20 cellular contexts compared by ENCODE assay signal in genomic region chr16:24852281-24852721, GRCh38. TPM values are rescaled to one million over a fixed set of nuclear protein-coding genes. Genes with fewer than 3 reads are reported as not detected.
DNase-seq lines count a peak whose midpoint lies in the region; ATAC-seq, FAIRE-seq and TF ChIP-seq lines count a peak whose summit lies in the region.
"Had no signal": no experiment of that assay in that cellular context is flagged by ENCODE, and none has a peak within 500 bp of the region (broad histone marks: within the 10 kb centered on the region; RNA-seq: fewer than 3 reads in every experiment).

No MANE protein-coding gene starts in this region.

- no peak overlapping the region for H3K9ac ChIP-seq in mammary epithelial cell (ENCODE audit: insufficient read depth, low read length)
- no peak overlapping the region for H3K9ac ChIP-seq in keratinocyte (ENCODE audit: control insufficient read depth, extremely low read depth, insufficient read depth, low read length)
- no peak overlapping the region for H3K9ac ChIP-seq in MM.1S (ENCODE audit: low read length)

- H3K4me2 ChIP-seq in mammary epithelial cell (ENCODE audit: insufficient read depth, low read depth, low read length) (no peak overlapping the region), keratinocyte (ENCODE audit: control insufficient read depth, extremely low read depth, insufficient read depth, low read depth, low read length) (peak overlapping the region; percentile 50), MM.1S (ENCODE audit: low read depth, low read length) (no peak overlapping the region)

- intact Hi-C loops in breast epithelium (cut with DNase I; ENCODE audit: low total_unique reads) (no loop called here), mammary epithelial cell (cut with micrococcal nuclease) (loop anchor here (10.0 kb wide), 1 partner anchor 52 kb away; no protein-coding TSS in a partner anchor)

- H3K4me3 ChIP-seq in breast epithelium: no peak overlapping the region
- H3K4me3 ChIP-seq in mammary epithelial cell (replicated peaks in 1 of 3; ENCODE audit: insufficient read depth in 1 of 3, low read depth in 2 of 3, low read length in 3 of 3): no peak overlapping the region
- no peak overlapping the region for H3K4me3 ChIP-seq in keratinocyte (ENCODE audit: control insufficient read depth in 2 of 3, extremely low read depth in 1 of 3, insufficient read depth in 2 of 3, low read depth in 1 of 3, low read length in 3 of 3)
- H3K4me3 ChIP-seq in MM.1S (ENCODE audit: low read length): no peak overlapping the region
- no peak overlapping the region for H3K4me3 ChIP-seq in WERI-Rb-1 (ENCODE audit: low read depth, low read length)
- H3K4me3 ChIP-seq: GM12878, left lung, Peyer's patch, skin epidermis, suprapubic skin had no signal

- H3K36me3 ChIP-seq in breast epithelium: no peaks in the 10 kb centered on the region
- H3K36me3 ChIP-seq in mammary epithelial cell (ENCODE audit: insufficient read depth, low read length): no peaks in the 10 kb centered on the region
- H3K36me3 ChIP-seq in keratinocyte (ENCODE audit: control insufficient read depth in 2 of 2, extremely low read depth in 1 of 2, insufficient read depth in 2 of 2, low read length in 2 of 2): no peaks in the 10 kb centered on the region
- no peaks in the 10 kb centered on the region for H3K36me3 ChIP-seq in MM.1S (replicated peaks; ENCODE audit: insufficient read depth, low read length)
- no peaks in the 10 kb centered on the region for H3K36me3 ChIP-seq in WERI-Rb-1
- H3K36me3 ChIP-seq: left lung, Peyer's patch, suprapubic skin had no signal

- no peaks in the 10 kb centered on the region for H3K9me3 ChIP-seq in breast epithelium
- H3K9me3 ChIP-seq in mammary epithelial cell (replicated peaks; ENCODE audit: insufficient read depth, low read length): no peaks in the 10 kb centered on the region
- H3K9me3 ChIP-seq in keratinocyte (ENCODE audit: control insufficient read depth, low read depth, low read length): no peaks in the 10 kb centered on the region
- H3K9me3 ChIP-seq in MM.1S (replicated peaks; ENCODE audit: insufficient read depth, low read length): no peaks in the 10 kb centered on the region
- H3K9me3 ChIP-seq in WERI-Rb-1 (ENCODE audit: severe bottlenecking): no peaks in the 10 kb centered on the region
- H3K9me3 ChIP-seq: left lung, Peyer's patch, suprapubic skin had no signal

- H3K9me2 ChIP-seq in MM.1S (replicated peaks; ENCODE audit: insufficient read depth, low read length): no peaks in the 10 kb centered on the region

- 23% methylated on average over 7 of the region's 8 CpGs for WGBS in mammary epithelial cell (ENCODE audit: low coverage, missing lambda C conversion rate)

- no peaks in the 10 kb centered on the region for H3F3A ChIP-seq in MM.1S (ENCODE audit: insufficient read depth, low read length)

- BruUV-seq in mammary epithelial cell (replicated peaks; lab: Mats Ljungman, UMichigan): no TSS peak

- dilution Hi-C loops in mammary epithelial cell (cut with HindIII; ENCODE audit: low sequenced_read_pairs): no loop called here
- dilution Hi-C loops in keratinocyte (cut with MboI; ENCODE audit: extremely low pct_ligation_motif_present, low sequenced_read_pairs): no loop called here

- TF ChIP-seq CTCF in breast epithelium (IDR thresholded peaks at IDR 0.05) (no peak), mammary epithelial cell (conservative IDR thresholded peaks at IDR 0.05 in 1 of 2, IDR thresholded peaks at IDR 0.05 in 1 of 2; ENCODE audit: extremely low read depth in 1 of 2, insufficient read depth in 1 of 2, low read depth in 1 of 2, low read length in 2 of 2) (no peak), VCaP (conservative IDR thresholded peaks at IDR 0.05) (no peak), keratinocyte (optimal IDR thresholded peaks at IDR 0.05 in 1 of 3, IDR thresholded peaks at IDR 0.05 in 1 of 3, conservative IDR thresholded peaks at IDR 0.05 in 1 of 3; ENCODE audit: extremely low read depth in 1 of 3, insufficient read depth in 2 of 3, low read length in 3 of 3) (no peak), MM.1S (IDR thresholded peaks at IDR 0.05; ENCODE audit: low read length) (no peak), WERI-Rb-1 (IDR thresholded peaks at IDR 0.05; ENCODE audit: low read depth, low read length) (no peak)

- peak in 1 of 2 donors; percentile 68 for DNase-seq in breast epithelium (ENCODE audit: low spot score in 2 of 2)
- no peak for DNase-seq in mammary epithelial cell
- DNase-seq in keratinocyte (ENCODE audit: low read depth, low spot score): no peak
- DNase-seq in NCI-H146 (lab: John Stamatoyannopoulos, UW): no peak
- DNase-seq in MM.1S: no peak
- DNase-seq in WERI-Rb-1: no peak
- DNase-seq: activated CD8-positive, alpha-beta T cell treated with anti-CD3 and anti-CD28 coated beads, Interleukin-2, amount 10 ng/mL, durations not matched to agents 7 days and 5 days; amniotic stem cell; left lung; NCI-H1694; Peyer's patch had no signal

- ATAC-seq in HG03039 (IDR thresholded peaks at IDR 0.05; ENCODE audit: unreplicated experiment): no peak
- ATAC-seq: activated CD8-positive, alpha-beta T cell treated with anti-CD3 and anti-CD28 coated beads, Interleukin-2, amount 10 ng/mL, durations not matched to agents 7 days and 5 days; GM12878; left lung had no signal

- H3K27me3 ChIP-seq in breast epithelium (no peaks in the 10 kb centered on the region), mammary epithelial cell (ENCODE audit: insufficient read depth, low read length) (no peaks in the 10 kb centered on the region), keratinocyte (ENCODE audit: control insufficient read depth, extremely low read depth, insufficient read depth, low read length) (no peaks in the 10 kb centered on the region), MM.1S (replicated peaks; ENCODE audit: insufficient read depth, low read length) (no peaks in the 10 kb centered on the region), WERI-Rb-1 (ENCODE audit: insufficient read depth, low read depth, severe bottlenecking) (no peaks in the 10 kb centered on the region)
- H3K27me3 ChIP-seq: foreskin keratinocyte, Peyer's patch, suprapubic skin had no signal

- no peaks in the 10 kb centered on the region for H3K9me1 ChIP-seq in keratinocyte (ENCODE audit: control insufficient read depth, extremely low read depth, insufficient read depth, low read length)

- TF ChIP-seq POLR2A in breast epithelium (IDR thresholded peaks at IDR 0.05): no peak

- FAIRE-seq in keratinocyte (lab: Jason Lieb, UNC): no peak
- FAIRE-seq: G401.6, GM12878 had no signal

- H3K79me2 ChIP-seq in mammary epithelial cell (ENCODE audit: insufficient read depth, low read length) (no peaks in the 10 kb centered on the region), keratinocyte (ENCODE audit: control insufficient read depth, insufficient read depth, low read length) (no peaks in the 10 kb centered on the region), MM.1S (ENCODE audit: low read length) (no peaks in the 10 kb centered on the region)

- in situ Hi-C loops in mammary epithelial cell (cut with MboI; ENCODE audit: low sequenced_read_pairs in 2 of 2): no loop called here

- H2AFZ ChIP-seq in mammary epithelial cell (ENCODE audit: low read depth, low read length) (no peak overlapping the region), keratinocyte (ENCODE audit: control insufficient read depth, low read length) (no peak overlapping the region), MM.1S (ENCODE audit: low read length) (no peak overlapping the region)

- CTCF ChIA-PET in mammary epithelial cell (lab: Charles Lee; ENCODE audit: low non-redundant PET): no interaction called here

- H3K4me1 ChIP-seq in breast epithelium: no peaks in the 10 kb centered on the region
- peaks cover 23% of the 10 kb centered on the region for H3K4me1 ChIP-seq in mammary epithelial cell (ENCODE audit: insufficient read depth, low read length)
- H3K4me1 ChIP-seq in keratinocyte (ENCODE audit: control insufficient read depth, extremely low read depth, insufficient read depth, low read length): peaks cover 37% of the 10 kb centered on the region
- H3K4me1 ChIP-seq in MM.1S (ENCODE audit: low read length): no peaks in the 10 kb centered on the region
- H3K4me1 ChIP-seq: left lung had no signal

- H3K27ac ChIP-seq in breast epithelium (peak overlapping the region; percentile 55 to 64), mammary epithelial cell (ENCODE audit: insufficient read depth, low read depth, low read length) (no peak overlapping the region), VCaP (peak overlapping the region; percentile 66), keratinocyte (ENCODE audit: control insufficient read depth, insufficient read depth, low read length) (no peak overlapping the region), MM.1S (ENCODE audit: low read length) (no peak overlapping the region), WERI-Rb-1 (no peak overlapping the region)
- H3K27ac ChIP-seq: foreskin keratinocyte, left lung, Peyer's patch, skin epidermis, suprapubic skin had no signal

- H4K20me1 ChIP-seq in mammary epithelial cell (ENCODE audit: insufficient read depth, low read length) (no peaks in the 10 kb centered on the region), keratinocyte (ENCODE audit: control insufficient read depth, extremely low read depth, insufficient read depth, low read length) (no peaks in the 10 kb centered on the region), MM.1S (ENCODE audit: insufficient read depth, low read length) (no peaks in the 10 kb centered on the region)

RNA-seq across cellular contexts. Expression of gene SLC5A11, which starts 6.5 kb away (rescaled TPM):
- total RNA-seq in breast epithelium (1 to 10 TPM in 1 of 3 donors, under 1 TPM in 2; 0.16 to 1.8 (median 0.66) TPM), mammary epithelial cell (not detected)
- polyA plus RNA-seq in mammary epithelial cell (0.01 TPM), keratinocyte (0.07 to 0.17 TPM in 2 of 3 replicates, not detected in the other)
- polyA minus RNA-seq in mammary epithelial cell (not detected), keratinocyte (0.13 to 0.19 TPM (median 0.16 TPM) in 3 replicates)
- not detected for polyA plus RNA-seq in keratinocyte (2011; ENCODE audit: low read depth)
- not detected in 2 replicates for polyA plus RNA-seq in keratinocyte (2011; cell fraction: cytosol; rRNA removed)
- 0.28 and 0.43 TPM in 2 replicates for polyA plus RNA-seq in keratinocyte (2011; cell fraction: nucleus; rRNA removed)
- 0.11 TPM in 1 of 2 replicates, not detected in the other for polyA plus RNA-seq in keratinocyte (2012; ENCODE audit: low replicate concordance)
- polyA minus RNA-seq in keratinocyte (2011; cell fraction: cytosol; rRNA and poly(A)+ RNA removed): not detected
- 0.21 and 0.31 TPM in 2 replicates for polyA minus RNA-seq in keratinocyte (2011; cell fraction: nucleus; rRNA and poly(A)+ RNA removed)
- total RNA-seq: chondrocyte, foreskin keratinocyte, GM12878, myocyte had no signal
- polyA plus RNA-seq: foreskin keratinocyte had no signal

Comparison
In these comparisons a context has a peak if more than half of its experiments do, and no peak if none do; other contexts are left out.
1. H3K27ac ChIP-seq: peak in breast epithelium (2 of 2) and VCaP (single experiment); none in mammary epithelial cell (single experiment), keratinocyte (single experiment), MM.1S (single experiment) and WERI-Rb-1 (single experiment).